ENCODE assay signal across 15 cellular contexts in the genomic region with DNA sequence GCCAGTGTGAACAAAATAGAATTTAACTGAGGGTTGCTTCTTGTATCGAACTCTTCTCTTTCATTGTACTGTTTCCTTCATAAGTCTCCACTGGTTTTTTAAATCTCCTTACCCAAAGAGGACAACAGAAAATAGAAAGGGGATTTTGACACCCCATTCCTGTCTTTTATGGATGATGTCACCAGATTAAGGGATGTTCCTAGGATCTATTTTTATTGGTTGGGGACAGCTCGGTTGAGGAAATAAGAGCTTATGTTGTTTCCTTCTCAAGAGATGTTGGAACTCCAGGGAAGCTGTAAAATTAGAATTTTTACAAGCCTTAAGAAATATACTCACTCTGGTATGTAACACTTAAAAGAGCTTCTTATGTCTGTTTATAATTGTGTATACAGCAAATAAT.
DNase-seq lines count a peak whose midpoint lies in the region; ATAC-seq, FAIRE-seq and TF ChIP-seq lines count a peak whose summit lies in the region.
"Had no signal": no experiment of that assay in that cellular context is flagged by ENCODE, and none has a peak within 500 bp of the region (broad histone marks: within the 10 kb centered on the region; RNA-seq: fewer than 3 reads in every experiment).

No MANE protein-coding gene starts in this region.

- no peaks in the 10 kb centered on the region for H3K36me3 Mint-ChIP-seq in HFFc6 (ENCODE audit: low read depth)
- H3K36me3 Mint-ChIP-seq: CD4-positive, CD25-positive, alpha-beta regulatory T cell; T-cell had no signal

- H3K36me3 ChIP-seq in hepatocyte (replicated peaks; ENCODE audit: insufficient read depth, low read depth) (no peaks in the 10 kb centered on the region), smooth muscle cell (ENCODE audit: low read depth) (no peaks in the 10 kb centered on the region), kidney (ENCODE audit: control insufficient read depth in 1 of 2, insufficient read depth in 2 of 2, low read length in 2 of 2) (no peaks in the 10 kb centered on the region)
- H3K36me3 ChIP-seq: HAP-1 had no signal

- FAIRE-seq in kidney (lab: Jason Lieb, UNC) = no peak

- peaks cover 21% of the 10 kb centered on the region for H3K4me1 ChIP-seq in hepatocyte (ENCODE audit: insufficient read depth)
- peaks cover 28% of the 10 kb centered on the region for H3K4me1 ChIP-seq in smooth muscle cell (ENCODE audit: low read depth)
- H3K4me1 ChIP-seq in kidney (ENCODE audit: control insufficient read depth in 1 of 2, insufficient read depth in 1 of 2, low read depth in 1 of 2, low read length in 2 of 2) = peaks cover 0 to 16% of the 10 kb centered on the region in 2 donors
- H3K4me1 ChIP-seq: HAP-1 had no signal

- H3K4me3 ChIP-seq in hepatocyte (no peak overlapping the region), smooth muscle cell (peak overlapping the region; percentile 39), kidney (ENCODE audit: low read length in 2 of 2) (no peak overlapping the region)
- H3K4me3 ChIP-seq: HAP-1 had no signal

- no peaks in the 10 kb centered on the region for H3K79me2 ChIP-seq in hepatocyte
- H3K79me2 ChIP-seq in smooth muscle cell (ENCODE audit: low read depth) = peaks cover 8% of the 10 kb centered on the region

- 57% methylated on average over 2 of the region's 2 CpGs for WGBS in hepatocyte (ENCODE audit: low lambda C conversion rate, missing lambda C conversion rate)
- WGBS in smooth muscle cell (ENCODE audit: low lambda C conversion rate) = 21% methylated on average over 2 of the region's 2 CpGs

- H2AFZ ChIP-seq in hepatocyte = no peak overlapping the region
- peak overlapping the region; percentile 46 for H2AFZ ChIP-seq in smooth muscle cell (ENCODE audit: low read depth)

- H3K9me3 Mint-ChIP-seq in HFFc6 = no peaks in the 10 kb centered on the region
- H3K9me3 Mint-ChIP-seq: effector memory CD8-positive, alpha-beta T cell; stimulated activated naive CD8-positive, alpha-beta T cell treated with anti-CD3 and anti-CD28 coated beads, Interleukin-15, Interleukin-2, amounts not matched to agents 100 ng/mL and 50 ng/mL, for 24 hours; T-cell had no signal

- H3K9ac ChIP-seq in smooth muscle cell (ENCODE audit: low read depth) (peak overlapping the region; percentile 91), kidney (ENCODE audit: low read length in 2 of 2) (no peak overlapping the region)

- no peaks in the 10 kb centered on the region for H3K9me3 ChIP-seq in hepatocyte (ENCODE audit: low read depth)
- H3K9me3 ChIP-seq in smooth muscle cell (replicated peaks; ENCODE audit: low read depth) = no peaks in the 10 kb centered on the region
- H3K9me3 ChIP-seq in kidney (ENCODE audit: control insufficient read depth in 1 of 2, low read length in 2 of 2) = no peaks in the 10 kb centered on the region
- H3K9me3 ChIP-seq: HAP-1 had no signal

- peak overlapping the region; percentile 65 for H3K27ac ChIP-seq in VCaP
- peak overlapping the region; percentile 85 for H3K27ac ChIP-seq in hepatocyte
- peak overlapping the region; percentile 99 for H3K27ac ChIP-seq in smooth muscle cell (ENCODE audit: low read depth)
- H3K27ac ChIP-seq in kidney (ENCODE audit: low read depth in 2 of 2, low read length in 2 of 2) = no peak overlapping the region

- H3K27me3 Mint-ChIP-seq in HFFc6 (ENCODE audit: insufficient read depth) = no peaks in the 10 kb centered on the region; the same call in 1 of the 2 replicates
- H3K27me3 Mint-ChIP-seq: stimulated activated naive CD8-positive, alpha-beta T cell treated with anti-CD3 and anti-CD28 coated beads, Interleukin-15, Interleukin-2, amounts not matched to agents 100 ng/mL and 50 ng/mL, for 24 hours had no signal

- H4K20me1 ChIP-seq in hepatocyte (ENCODE audit: insufficient read depth, poor library complexity, severe bottlenecking) (no peaks in the 10 kb centered on the region), smooth muscle cell (ENCODE audit: low read depth) (no peaks in the 10 kb centered on the region)

- H3K4me2 ChIP-seq in hepatocyte (peak overlapping the region; percentile 62), smooth muscle cell (peak overlapping the region; percentile 83)

- intact Hi-C loops in kidney (cut with DNase I) = no loop called here

- DNase-seq in HFFc6 = no peak
- no peak for DNase-seq in hepatocyte (ENCODE audit: low spot score)
- DNase-seq in smooth muscle cell (lab: John Stamatoyannopoulos, UW; ENCODE audit: unreplicated experiment) = no peak
- DNase-seq in kidney = no peak
- no peak for DNase-seq in activated CD4-positive, alpha-beta T cell treated with anti-CD3 and anti-CD28 coated beads, Interleukin-2, amount 50 U/mL, for 4 hours
- no peak for DNase-seq in H4 (ENCODE audit: low spot score)
- DNase-seq: activated CD4-positive, alpha-beta T cell treated with anti-CD3 and anti-CD28 coated beads for 48 hours; CD4-positive, CD25-positive, alpha-beta regulatory T cell; effector memory CD8-positive, alpha-beta T cell; hypothalamus; T-cell had no signal

- no peak for TF ChIP-seq CTCF in HFFc6 (IDR thresholded peaks at IDR 0.05)
- no peak for TF ChIP-seq CTCF in VCaP (conservative IDR thresholded peaks at IDR 0.05)
- TF ChIP-seq CTCF in hepatocyte (IDR thresholded peaks at IDR 0.05; ENCODE audit: poor library complexity) = no peak
- no peak for TF ChIP-seq CTCF in smooth muscle cell (IDR thresholded peaks at IDR 0.05; ENCODE audit: borderline replicate concordance, insufficient read depth, poor library complexity, severe bottlenecking)
- TF ChIP-seq CTCF in kidney (IDR thresholded peaks at IDR 0.05; ENCODE audit: borderline replicate concordance, extremely low read depth, insufficient read depth) = no peak

- ATAC-seq in HG02588 (IDR thresholded peaks at IDR 0.05; ENCODE audit: unreplicated experiment) = no peak
- ATAC-seq: effector memory CD8-positive, alpha-beta T cell; T-cell had no signal

- H3K27ac Mint-ChIP-seq in HFFc6 = peak overlapping the region; percentile 97
- H3K27ac Mint-ChIP-seq: CD4-positive, CD25-positive, alpha-beta regulatory T cell; effector memory CD8-positive, alpha-beta T cell; stimulated activated naive CD8-positive, alpha-beta T cell treated with anti-CD3 and anti-CD28 coated beads, Interleukin-15, Interleukin-2, amounts not matched to agents 100 ng/mL and 50 ng/mL, for 24 hours; T-cell had no signal

- H3F3A ChIP-seq in smooth muscle cell (ENCODE audit: low read depth) = peaks cover 22% of the 10 kb centered on the region

- H3K9me2 ChIP-seq in hepatocyte (replicated peaks; ENCODE audit: insufficient read depth) = no peaks in the 10 kb centered on the region

- H3K4me3 Mint-ChIP-seq in HFFc6 = peak overlapping the region; percentile 81
- H3K4me3 Mint-ChIP-seq: CD4-positive, CD25-positive, alpha-beta regulatory T cell; effector memory CD8-positive, alpha-beta T cell; stimulated activated naive CD8-positive, alpha-beta T cell treated with anti-CD3 and anti-CD28 coated beads, Interleukin-15, Interleukin-2, amounts not matched to agents 100 ng/mL and 50 ng/mL, for 24 hours; T-cell had no signal

- H3K4me1 Mint-ChIP-seq in HFFc6 (ENCODE audit: low read depth) = peaks cover 56% of the 10 kb centered on the region
- H3K4me1 Mint-ChIP-seq: CD4-positive, CD25-positive, alpha-beta regulatory T cell; T-cell had no signal

- H3K27me3 ChIP-seq in hepatocyte (no peaks in the 10 kb centered on the region), smooth muscle cell (ENCODE audit: low read depth) (no peaks in the 10 kb centered on the region)

Comparison
In these comparisons a context has a peak if more than half of its experiments do, and no peak if none do; other contexts are left out.
1. H3K27ac ChIP-seq: peak in VCaP (single experiment), hepatocyte (single experiment) and smooth muscle cell (single experiment); none in kidney (0 of 2).